Comparison of ENCODE assay signal across 1 cellular context in the genomic region with DNA sequence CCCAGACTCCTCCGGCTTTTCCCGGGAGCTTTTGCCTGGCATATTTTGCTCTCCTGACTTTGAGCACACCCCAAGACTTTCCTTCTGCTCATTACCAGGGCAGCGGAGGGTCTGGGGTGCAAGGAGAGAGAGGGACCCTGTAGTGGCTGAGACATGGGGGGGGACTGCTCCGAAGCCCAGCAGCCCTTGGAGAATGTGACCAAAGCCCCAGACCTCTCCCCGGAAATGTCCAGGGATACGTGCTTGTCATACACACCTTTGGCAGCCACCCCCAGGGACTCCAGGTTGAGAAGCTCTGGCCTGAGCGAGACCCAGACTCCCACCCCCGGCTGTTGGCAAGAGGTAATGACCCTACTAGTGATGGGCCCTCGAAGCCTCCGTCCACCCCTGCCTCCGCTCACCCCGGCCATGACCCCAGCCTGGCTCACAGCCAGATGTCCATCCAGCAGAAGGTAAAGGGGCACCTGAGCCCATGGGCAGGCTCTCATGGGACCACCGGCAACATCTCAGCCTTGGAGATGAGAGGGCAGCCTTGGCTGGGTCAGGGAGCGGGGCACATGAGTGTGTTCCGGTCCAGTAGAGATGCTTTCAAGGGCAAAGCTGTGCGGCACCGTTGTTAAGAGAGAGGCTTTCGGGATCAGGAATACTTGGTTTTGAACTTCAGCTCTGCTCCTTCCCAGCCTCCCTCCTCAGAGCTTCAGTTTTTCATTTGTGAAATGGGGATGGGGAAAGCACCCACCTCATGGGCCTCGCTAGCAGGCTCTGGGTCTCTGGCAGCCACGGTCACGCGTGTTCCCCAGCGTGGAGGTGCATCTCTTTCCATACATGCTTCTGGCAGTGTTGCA.
TF ChIP-seq lines count a peak whose summit lies in the region.

No MANE protein-coding gene starts in this region.

TF ChIP-seq in HepG2, 621 proteins besides CTCF, POLR2A, EP300 and RAD21:
- TF ChIP-seq ONECUT2 (CRISPR knock-in tag; IDR thresholded peaks at IDR 0.05) = no peak
- TF ChIP-seq ZNF468 (CRISPR knock-in tag; IDR thresholded peaks at IDR 0.05) = no peak
- TF ChIP-seq, protein P1, sequence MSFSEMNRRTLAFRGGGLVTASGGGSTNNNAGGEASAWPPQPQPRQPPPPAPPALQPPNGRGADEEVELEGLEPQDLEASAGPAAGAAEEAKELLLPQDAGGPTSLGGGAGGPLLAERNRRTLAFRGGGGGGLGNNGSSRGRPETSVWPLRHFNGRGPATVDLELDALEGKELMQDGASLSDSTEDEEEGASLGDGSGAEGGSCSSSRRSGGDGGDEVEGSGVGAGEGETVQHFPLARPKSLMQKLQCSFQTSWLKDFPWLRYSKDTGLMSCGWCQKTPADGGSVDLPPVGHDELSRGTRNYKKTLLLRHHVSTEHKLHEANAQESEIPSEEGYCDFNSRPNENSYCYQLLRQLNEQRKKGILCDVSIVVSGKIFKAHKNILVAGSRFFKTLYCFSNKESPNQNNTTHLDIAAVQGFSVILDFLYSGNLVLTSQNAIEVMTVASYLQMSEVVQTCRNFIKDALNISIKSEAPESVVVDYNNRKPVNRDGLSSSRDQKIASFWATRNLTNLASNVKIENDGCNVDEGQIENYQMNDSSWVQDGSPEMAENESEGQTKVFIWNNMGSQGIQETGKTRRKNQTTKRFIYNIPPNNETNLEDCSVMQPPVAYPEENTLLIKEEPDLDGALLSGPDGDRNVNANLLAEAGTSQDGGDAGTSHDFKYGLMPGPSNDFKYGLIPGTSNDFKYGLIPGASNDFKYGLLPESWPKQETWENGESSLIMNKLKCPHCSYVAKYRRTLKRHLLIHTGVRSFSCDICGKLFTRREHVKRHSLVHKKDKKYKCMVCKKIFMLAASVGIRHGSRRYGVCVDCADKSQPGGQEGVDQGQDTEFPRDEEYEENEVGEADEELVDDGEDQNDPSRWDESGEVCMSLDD (CRISPR knock-in tag; IDR thresholded peaks at IDR 0.05; ENCODE audit: borderline replicate concordance) = no peak
- TF ChIP-seq, protein P2, sequence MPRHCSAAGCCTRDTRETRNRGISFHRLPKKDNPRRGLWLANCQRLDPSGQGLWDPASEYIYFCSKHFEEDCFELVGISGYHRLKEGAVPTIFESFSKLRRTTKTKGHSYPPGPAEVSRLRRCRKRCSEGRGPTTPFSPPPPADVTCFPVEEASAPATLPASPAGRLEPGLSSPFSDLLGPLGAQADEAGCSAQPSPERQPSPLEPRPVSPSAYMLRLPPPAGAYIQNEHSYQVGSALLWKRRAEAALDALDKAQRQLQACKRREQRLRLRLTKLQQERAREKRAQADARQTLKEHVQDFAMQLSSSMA (CRISPR knock-in tag; IDR thresholded peaks at IDR 0.05) = no peak
- no peak for TF ChIP-seq MZF1 (CRISPR knock-in tag; IDR thresholded peaks at IDR 0.05; ENCODE audit: borderline replicate concordance)
TF ChIP-seq in HepG2: peak in this region for 0.
